Comparison of ENCODE assay signal across 12 cellular contexts in genomic region chr11:69978841-69979614, GRCh38.
"Had no signal": no experiment of that assay in that cellular context is flagged by ENCODE, and none has a peak within 500 bp of the region (broad histone marks: within the 10 kb centered on the region; RNA-seq: fewer than 3 reads in every experiment).

No MANE protein-coding gene starts in this region.

- H3K36me3 ChIP-seq: thyroid gland had no signal

- H3K27me3 ChIP-seq: thyroid gland had no signal

- ATAC-seq: effector memory CD8-positive, alpha-beta T cell; left ventricle myocardium superior; stimulated activated naive B cell treated with anti-CD40 and anti-IgM and Interleukin-4, amounts not matched to agents 10 μg/mL and 1 μg/mL and 100 μg/mL, for 72 hours had no signal

- DNase-seq: activated CD4-positive, alpha-beta T cell treated with anti-CD3 and anti-CD28 coated beads, Interleukin-2, amount 50 U/mL, for 48 hours; activated gamma-delta T cell; effector memory CD8-positive, alpha-beta T cell; head of caudate nucleus; nucleus accumbens; stimulated activated naive B cell treated with anti-CD40 and anti-IgM and Interleukin-4, amounts not matched to agents 10 μg/mL and 1 μg/mL and 100 μg/mL, for 72 hours; T-helper 2 cell; thyroid gland had no signal

- H3K4me3 ChIP-seq: thyroid gland had no signal

- FAIRE-seq: frontal cortex, urothelium cell line had no signal

- H3K27ac ChIP-seq: epithelial cell of prostate, thyroid gland had no signal

- H3K9me3 ChIP-seq: thyroid gland had no signal
